ENCODE assay signal across 8 cellular contexts in the genomic region with DNA sequence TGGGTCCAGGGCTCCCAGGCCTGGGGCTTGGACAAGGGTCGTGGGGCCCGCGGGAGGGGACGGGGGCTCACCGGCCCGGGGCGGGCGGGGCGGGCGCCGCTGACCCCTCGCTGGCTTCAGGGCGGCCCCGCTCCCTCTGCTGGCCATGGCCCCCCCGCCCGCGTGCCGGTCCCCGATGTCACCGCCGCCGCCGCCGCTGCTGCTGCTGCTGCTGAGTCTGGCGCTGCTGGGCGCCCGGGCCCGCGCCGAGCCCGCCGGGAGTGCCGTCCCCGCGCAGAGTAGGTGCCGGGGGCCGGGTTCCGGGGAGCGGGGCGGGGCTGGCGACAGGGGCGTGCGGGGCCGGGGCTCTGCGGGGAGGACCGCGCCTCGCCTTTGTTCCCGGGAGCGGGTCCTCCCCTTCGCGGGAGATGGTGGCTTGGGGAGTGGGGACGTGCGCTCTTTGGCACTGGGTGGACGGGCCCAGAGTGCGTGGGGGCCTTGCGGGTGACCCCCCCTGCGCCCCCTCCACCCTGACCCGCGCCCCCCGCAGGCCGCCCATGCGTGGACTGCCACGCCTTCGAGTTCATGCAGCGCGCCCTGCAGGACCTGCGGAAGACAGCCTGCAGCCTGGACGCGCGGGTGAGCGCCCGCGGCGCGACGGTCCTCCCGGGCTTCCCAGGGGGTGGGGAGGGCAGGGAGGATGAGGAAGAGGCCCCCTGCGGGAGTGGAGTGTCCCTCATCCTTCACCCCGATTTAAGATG. TPM values are rescaled to one million over a fixed set of nuclear protein-coding genes. Genes with fewer than 3 reads are reported as not detected.
DNase-seq lines count a peak whose midpoint lies in the region; ATAC-seq, FAIRE-seq and TF ChIP-seq lines count a peak whose summit lies in the region.

No MANE protein-coding gene starts in this region.

- H3K79me2 ChIP-seq in GM23248 (ENCODE audit: insufficient read depth) (no peaks in the 10 kb centered on the region), keratinocyte (ENCODE audit: control insufficient read depth, insufficient read depth, low read length) (no peaks in the 10 kb centered on the region)

- no peaks in the 10 kb centered on the region for H3K36me3 Mint-ChIP-seq in brain

- H3K4me3 ChIP-seq in GM23248 (peak overlapping the region; percentile 75), SJCRH30 (peak overlapping the region; percentile 63), keratinocyte (ENCODE audit: control insufficient read depth in 2 of 3, extremely low read depth in 1 of 3, insufficient read depth in 2 of 3, low read depth in 1 of 3, low read length in 3 of 3) (peak overlapping the region; percentile 56 to 80 (median 73))

- no peaks in the 10 kb centered on the region for H3K36me3 ChIP-seq in GM23248 (ENCODE audit: low read depth)
- no peaks in the 10 kb centered on the region for H3K36me3 ChIP-seq in SJCRH30
- H3K36me3 ChIP-seq in keratinocyte (ENCODE audit: control insufficient read depth in 2 of 2, extremely low read depth in 1 of 2, insufficient read depth in 2 of 2, low read length in 2 of 2), result no peaks in the 10 kb centered on the region

- H3K9me1 ChIP-seq in keratinocyte (ENCODE audit: control insufficient read depth, extremely low read depth, insufficient read depth, low read length), result no peaks in the 10 kb centered on the region

- dilution Hi-C loops in keratinocyte (cut with MboI; ENCODE audit: extremely low pct_ligation_motif_present, low sequenced_read_pairs), result no loop called here

- no peaks in the 10 kb centered on the region for H3K9me2 ChIP-seq in GM23248 (ENCODE audit: insufficient read depth)

- H2AFZ ChIP-seq in GM23248, result peak overlapping the region; percentile 82
- no peak overlapping the region for H2AFZ ChIP-seq in keratinocyte (ENCODE audit: control insufficient read depth, low read length)

- DNase-seq in CD1c-positive myeloid dendritic cell (ENCODE audit: extremely low spot score) (peak; percentile 37), GM23248 (peak; percentile 59), SJCRH30 (peak; percentile 32 to 45), keratinocyte (ENCODE audit: low read depth, low spot score) (no peak), GF-D8 (lab: John Stamatoyannopoulos, UW) (no peak)
- DNase-seq in stimulated activated CD8-positive, alpha-beta memory T cell treated with anti-CD3 and anti-CD28 coated beads, Interleukin-12 subunit alpha, Interleukin-12 subunit beta, amount 100 ng/mL, for 4 hours (ENCODE audit: low read depth), result peak; percentile 20

- FAIRE-seq in keratinocyte (lab: Jason Lieb, UNC), result no peak

- no peaks in the 10 kb centered on the region for H3F3A ChIP-seq in GM23248 (ENCODE audit: insufficient read depth)

- H3K27ac Mint-ChIP-seq in brain, result peak overlapping the region in 2 of 5 experiments; percentile 85 to 90

- peaks cover 29% of the 10 kb centered on the region for H3K27me3 Mint-ChIP-seq in brain

- H3K27me3 ChIP-seq in GM23248 (replicated peaks; ENCODE audit: insufficient read depth) (peaks cover 8% of the 10 kb centered on the region; the same call in 1 of the 2 replicates), SJCRH30 (no peaks in the 10 kb centered on the region), keratinocyte (ENCODE audit: control insufficient read depth, extremely low read depth, insufficient read depth, low read length) (peaks cover 38% of the 10 kb centered on the region)

- TF ChIP-seq CTCF in brain (conservative IDR thresholded peaks at IDR 0.05) (no peak), keratinocyte (optimal IDR thresholded peaks at IDR 0.05 in 1 of 3, IDR thresholded peaks at IDR 0.05 in 1 of 3, conservative IDR thresholded peaks at IDR 0.05 in 1 of 3; ENCODE audit: extremely low read depth in 1 of 3, insufficient read depth in 2 of 3, low read length in 3 of 3) (peak in 1 of 3 experiments; percentile 3)

- H3K4me2 ChIP-seq in GM23248 (ENCODE audit: unreplicated experiment), result no peak overlapping the region
- peak overlapping the region; percentile 10 for H3K4me2 ChIP-seq in keratinocyte (ENCODE audit: control insufficient read depth, extremely low read depth, insufficient read depth, low read depth, low read length)

- H3K9me3 ChIP-seq in GM23248 (ENCODE audit: low read depth) (no peaks in the 10 kb centered on the region), SJCRH30 (replicated peaks) (no peaks in the 10 kb centered on the region; the same call in 1 of the 2 replicates), keratinocyte (ENCODE audit: control insufficient read depth, low read depth, low read length) (no peaks in the 10 kb centered on the region)

- H3K27ac ChIP-seq in GM23248 (no peak overlapping the region), SJCRH30 (no peak overlapping the region), keratinocyte (ENCODE audit: control insufficient read depth, insufficient read depth, low read length) (no peak overlapping the region)

- H3K9me3 Mint-ChIP-seq in brain, result peaks cover 0 to 2% (median 0%) of the 10 kb centered on the region in 5 experiments

- ATAC-seq in GM21529 (IDR thresholded peaks at IDR 0.05; ENCODE audit: unreplicated experiment), result no peak

- H3K4me3 Mint-ChIP-seq in brain, result peak overlapping the region; percentile 83 to 87 (median 85)

- H4K20me1 ChIP-seq in GM23248 (ENCODE audit: insufficient read depth) (no peaks in the 10 kb centered on the region), keratinocyte (ENCODE audit: control insufficient read depth, extremely low read depth, insufficient read depth, low read length) (no peaks in the 10 kb centered on the region)

- H3K4me1 ChIP-seq in GM23248 (ENCODE audit: insufficient read depth) (no peaks in the 10 kb centered on the region), SJCRH30 (no peaks in the 10 kb centered on the region), keratinocyte (ENCODE audit: control insufficient read depth, extremely low read depth, insufficient read depth, low read length) (no peaks in the 10 kb centered on the region)

- in situ Hi-C loops in GM23248 (cut with MboI), result no loop called here

- 11 to 67% methylated on average over 6 to 42 of the region's 80 CpGs for WGBS in GM23248 (ENCODE audit: low coverage in 1 of 2, low lambda C conversion rate in 2 of 2, missing lambda C conversion rate in 2 of 2), 2 experiments

- peaks cover 11% of the 10 kb centered on the region for H3K4me1 Mint-ChIP-seq in brain

- peak overlapping the region; percentile 48 for H3K9ac ChIP-seq in GM23248
- no peak overlapping the region for H3K9ac ChIP-seq in keratinocyte (ENCODE audit: control insufficient read depth, extremely low read depth, insufficient read depth, low read length)

RNA-seq across cellular contexts. Expression of gene NAT8L, which starts 16.8 kb away (rescaled TPM):
- 0.38 TPM in 1 of 2 replicates, not detected in the other for total RNA-seq in GM23248 (2014; rRNA removed; shearing (Covaris generic))
- 0.03 TPM in 1 of 2 replicates, not detected in the other for polyA plus RNA-seq in GM23248 (2016; fragmentation: Nextera tagmentation; extraction: Ambion mirVana)
- 1.5 and 1.7 TPM in 2 replicates for total RNA-seq in SJCRH30 (2014; rRNA removed; shearing (Covaris generic))
- 36.3 TPM for polyA plus RNA-seq in brain (ENCODE audit: insufficient read depth, low read depth, low replicate concordance)
- polyA plus RNA-seq in keratinocyte, result 0.01 to 0.18 TPM (median 0.01 TPM) in 3 replicates
- polyA plus RNA-seq in keratinocyte (2011; ENCODE audit: low read depth), result 0.06 TPM
- polyA plus RNA-seq in keratinocyte (2011; cell fraction: cytosol; rRNA removed), result 0.10 and 0.21 TPM in 2 replicates
- polyA plus RNA-seq in keratinocyte (2011; cell fraction: nucleus; rRNA removed), result 0.76 and 1.1 TPM in 2 replicates
- 0.05 and 0.11 TPM in 2 replicates for polyA plus RNA-seq in keratinocyte (2012; ENCODE audit: low replicate concordance)
- 0.66 to 0.70 TPM in 2 of 3 replicates, not detected in the other for polyA minus RNA-seq in keratinocyte
- 0.96 TPM for polyA minus RNA-seq in keratinocyte (2011; cell fraction: cytosol; rRNA and poly(A)+ RNA removed)
- 0.63 and 0.78 TPM in 2 replicates for polyA minus RNA-seq in keratinocyte (2011; cell fraction: nucleus; rRNA and poly(A)+ RNA removed)

RNA-seq across cellular contexts. Expression of gene NELFA, which starts 33.6 kb away (rescaled TPM):
- total RNA-seq in GM23248 (2014; rRNA removed; shearing (Covaris generic)), result 16.9 and 18.7 TPM in 2 replicates
- polyA plus RNA-seq in GM23248 (2016; fragmentation: Nextera tagmentation; extraction: Ambion mirVana) (23.6 and 23.9 TPM in 2 replicates), brain (ENCODE audit: insufficient read depth, low read depth, low replicate concordance) (57.1 TPM), keratinocyte (8.0 to 12.6 TPM (median 9.9 TPM) in 3 replicates)
- 21.1 and 24.0 TPM in 2 replicates for total RNA-seq in SJCRH30 (2014; rRNA removed; shearing (Covaris generic))
- polyA plus RNA-seq in keratinocyte (2011; ENCODE audit: low read depth), result 10.5 TPM
- polyA plus RNA-seq in keratinocyte (2011; cell fraction: cytosol; rRNA removed), result 6.1 and 14.8 TPM in 2 replicates
- polyA plus RNA-seq in keratinocyte (2011; cell fraction: nucleus; rRNA removed), result 17.3 and 19.9 TPM in 2 replicates
- polyA plus RNA-seq in keratinocyte (2012; ENCODE audit: low replicate concordance), result 19.4 and 19.7 TPM in 2 replicates
- polyA minus RNA-seq in keratinocyte, result 3.7 to 13.6 TPM (median 5.2 TPM) in 3 replicates
- polyA minus RNA-seq in keratinocyte (2011; cell fraction: cytosol; rRNA and poly(A)+ RNA removed), result 15.7 TPM
- 9.8 and 13.0 TPM in 2 replicates for polyA minus RNA-seq in keratinocyte (2011; cell fraction: nucleus; rRNA and poly(A)+ RNA removed)

Comparison
In these comparisons a context has a peak if more than half of its experiments do, and no peak if none do; other contexts are left out.
1. DNase-seq: peak in CD1c-positive myeloid dendritic cell (single experiment), GM23248 (single experiment), SJCRH30 (2 of 2) and stimulated activated CD8-positive, alpha-beta memory T cell treated with anti-CD3 and anti-CD28 coated beads, Interleukin-12 subunit alpha, Interleukin-12 subunit beta, amount 100 ng/mL, for 4 hours (single experiment); none in keratinocyte (single experiment) and GF-D8 (single experiment).
2. RNA of gene NAT8L, which starts 16.8 kb away (polyA plus RNA-seq): 36.3 TPM in brain (single experiment); 0.03 TPM in GM23248 and 0.01 to 1.1 TPM in keratinocyte; every median in the first group is over 10 times any median in the second.
3. Peak in every context shown above with its lines, with median percentiles within 50 percentile points of each other: H3K4me3 ChIP-seq.